9 cellular contexts compared by ENCODE assay signal in the genomic region with DNA sequence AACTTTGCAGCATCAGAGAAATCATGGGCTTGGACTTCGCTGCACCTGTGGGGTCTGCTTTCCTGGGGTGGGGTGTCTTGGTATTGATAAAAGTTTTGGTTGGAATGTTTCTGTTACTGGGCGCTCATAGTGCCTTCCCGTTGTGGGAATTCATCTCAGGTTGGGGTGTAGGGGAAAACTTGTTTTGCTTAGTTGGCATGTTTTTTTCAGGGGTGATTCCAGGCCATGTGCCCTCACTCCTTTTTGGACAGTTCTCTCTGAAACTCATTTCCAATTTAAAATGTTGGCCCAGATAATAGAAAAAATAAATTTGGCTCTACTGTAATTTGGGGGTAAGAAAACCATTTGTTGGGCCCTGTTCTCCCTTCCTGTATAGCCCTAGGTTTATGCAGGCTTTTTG. TPM values are rescaled to one million over a fixed set of nuclear protein-coding genes. Genes with fewer than 3 reads are reported as not detected.
DNase-seq lines count a peak whose midpoint lies in the region; ATAC-seq and TF ChIP-seq lines count a peak whose summit lies in the region.
"Had no signal": no experiment of that assay in that cellular context is flagged by ENCODE, and none has a peak within 500 bp of the region (broad histone marks: within the 10 kb centered on the region; RNA-seq: fewer than 3 reads in every experiment).

No MANE protein-coding gene starts in this region.

- peaks cover 5% of the 10 kb centered on the region for H3K4me1 Mint-ChIP-seq in activated naive CD4-positive, alpha-beta T cell treated with anti-CD3 and anti-CD28 coated beads, Interleukin-2, amount 10 ng/mL, durations not matched to agents 7 days and 5 days

- peaks cover 66% of the 10 kb centered on the region for H3K27me3 Mint-ChIP-seq in activated naive CD4-positive, alpha-beta T cell treated with anti-CD3 and anti-CD28 coated beads, Interleukin-2, amount 10 ng/mL, durations not matched to agents 7 days and 5 days

- H3K27me3 ChIP-seq in lower lobe of right lung (ENCODE audit: low read depth) (peaks cover 18% of the 10 kb centered on the region), transverse colon (peaks cover 4% of the 10 kb centered on the region)

- WGBS in transverse colon (ENCODE audit: low coverage in 1 of 2), 2 donors = 50 to 63% methylated on average over 3 of the region's 3 CpGs

- H3K36me3 ChIP-seq in lower lobe of right lung (no peaks in the 10 kb centered on the region), transverse colon (no peaks in the 10 kb centered on the region)

- CTCF ChIA-PET in activated naive CD4-positive, alpha-beta T cell treated with anti-CD3 and anti-CD28 coated beads, Interleukin-2, amount 10 ng/mL, durations not matched to agents 7 days and 5 days (lab: Charles Lee) = no interaction called here

- no peak for ATAC-seq in activated naive CD4-positive, alpha-beta T cell treated with anti-CD3 and anti-CD28 coated beads, Interleukin-2, amount 50 U/mL, for 72 hours
- ATAC-seq in lower lobe of right lung = no peak
- no peak for ATAC-seq in GM19023 (IDR thresholded peaks at IDR 0.05; ENCODE audit: unreplicated experiment)

- no peak overlapping the region for H3K27ac Mint-ChIP-seq in activated naive CD4-positive, alpha-beta T cell treated with anti-CD3 and anti-CD28 coated beads, Interleukin-2, amount 10 ng/mL, durations not matched to agents 7 days and 5 days
- no peak overlapping the region for H3K27ac Mint-ChIP-seq in activated naive CD4-positive, alpha-beta T cell treated with anti-CD3 and anti-CD28 coated beads, Interleukin-2, amount 50 U/mL, for 72 hours

- no peaks in the 10 kb centered on the region for H3K36me3 Mint-ChIP-seq in activated naive CD4-positive, alpha-beta T cell treated with anti-CD3 and anti-CD28 coated beads, Interleukin-2, amount 10 ng/mL, durations not matched to agents 7 days and 5 days
- H3K36me3 Mint-ChIP-seq in activated naive CD4-positive, alpha-beta T cell treated with anti-CD3 and anti-CD28 coated beads, Interleukin-2, amount 50 U/mL, for 72 hours = peaks cover 0 to 9% of the 10 kb centered on the region in 2 donors

- H3K4me3 ChIP-seq in astrocyte of the cerebellum (ENCODE audit: low read depth, low read length) (peak overlapping the region; percentile 61), lower lobe of right lung (peak overlapping the region; percentile 76), transverse colon (peak overlapping the region in 3 of 4 donors; percentile 85 to 96 (median 90))

- in situ Hi-C loops in astrocyte of the cerebellum (cut with HindIII; ENCODE audit: low sequenced_read_pairs) (no loop called here), transverse colon (cut with MboI; ENCODE audit: low pct_ligation_motif_present in 1 of 4, low pct_unique_long_range_greater_than_20kb in 1 of 4, low sequenced_read_pairs in 3 of 4) (loop anchor here in 1 of 4 donors (10.0 kb wide), 1 partner anchor 173 kb away; no protein-coding TSS in a partner anchor)

- no peak for TF ChIP-seq CTCF in astrocyte of the cerebellum (IDR thresholded peaks at IDR 0.05; ENCODE audit: low read depth, low read length, missing control alignments)
- TF ChIP-seq CTCF in lower lobe of right lung (IDR thresholded peaks at IDR 0.05) = no peak
- TF ChIP-seq CTCF in transverse colon (IDR thresholded peaks at IDR 0.05) = no peak

- no peak for TF ChIP-seq POLR2A in transverse colon (IDR thresholded peaks at IDR 0.05)

- DNase-seq in activated naive CD4-positive, alpha-beta T cell treated with anti-CD3 and anti-CD28 coated beads, Interleukin-2, amount 10 ng/mL, durations not matched to agents 7 days and 5 days = no peak
- DNase-seq in activated naive CD4-positive, alpha-beta T cell treated with anti-CD3 and anti-CD28 coated beads, Interleukin-2, amount 50 U/mL, for 72 hours (ENCODE audit: low spot score in 2 of 2) = no peak
- no peak for DNase-seq in astrocyte of the cerebellum (ENCODE audit: low read depth)
- DNase-seq in lower lobe of right lung = no peak
- DNase-seq in transverse colon = no peak
- DNase-seq in AG20443 (ENCODE audit: low spot score) = no peak
- DNase-seq in D341Med (ENCODE audit: low spot score) = no peak

- peaks cover 3% of the 10 kb centered on the region for H3K4me1 ChIP-seq in lower lobe of right lung
- H3K4me1 ChIP-seq in transverse colon = peaks cover 0 to 15% (median 7%) of the 10 kb centered on the region in 4 donors
- H3K4me1 ChIP-seq: parathyroid adenoma had no signal

- no peaks in the 10 kb centered on the region for H3K9me3 Mint-ChIP-seq in activated naive CD4-positive, alpha-beta T cell treated with anti-CD3 and anti-CD28 coated beads, Interleukin-2, amount 10 ng/mL, durations not matched to agents 7 days and 5 days
- H3K9me3 Mint-ChIP-seq in activated naive CD4-positive, alpha-beta T cell treated with anti-CD3 and anti-CD28 coated beads, Interleukin-2, amount 50 U/mL, for 72 hours = no peaks in the 10 kb centered on the region

- no peak for TF ChIP-seq EP300 in transverse colon (IDR thresholded peaks at IDR 0.05; ENCODE audit: low read depth)

- intact Hi-C loops in lower lobe of right lung (cut with DNase I) (no loop called here), transverse colon (cut with DNase I; ENCODE audit: low total_unique reads) (no loop called here)

- H3K4me3 Mint-ChIP-seq in activated naive CD4-positive, alpha-beta T cell treated with anti-CD3 and anti-CD28 coated beads, Interleukin-2, amount 10 ng/mL, durations not matched to agents 7 days and 5 days = peak overlapping the region; percentile 59

- H3K27ac ChIP-seq in lower lobe of right lung (no peak overlapping the region), transverse colon (peak overlapping the region; percentile 85 to 95 (median 92))
- H3K27ac ChIP-seq: parathyroid adenoma had no signal

- H3K9me3 ChIP-seq in lower lobe of right lung (no peaks in the 10 kb centered on the region), transverse colon (no peaks in the 10 kb centered on the region)

RNA-seq across cellular contexts. Expression of gene LTBP1, which starts 1.5 kb away (rescaled TPM):
- total RNA-seq in activated naive CD4-positive, alpha-beta T cell treated with anti-CD3 and anti-CD28 coated beads, Interleukin-2, amount 50 U/mL, for 72 hours = under 1 TPM; 0.39 to 0.41 TPM
- total RNA-seq in lower lobe of right lung (34.7 TPM), transverse colon (10 to 100 TPM; 15.8 to 56.7 (median 28.3) TPM)

Comparison
In these comparisons a context has a peak if more than half of its experiments do, and no peak if none do; other contexts are left out.
1. RNA of gene LTBP1, which starts 1.5 kb away (total RNA-seq): 34.7 TPM in lower lobe of right lung (single experiment) and 15.8 to 56.7 TPM in transverse colon; 0.39 to 0.41 TPM in activated naive CD4-positive, alpha-beta T cell treated with anti-CD3 and anti-CD28 coated beads, Interleukin-2, amount 50 U/mL, for 72 hours; every median in the first group is over 10 times any median in the second.
2. Peak in every context shown above with its lines, with median percentiles within 50 percentile points of each other: H3K4me3 ChIP-seq.